1 cellular context compared by ENCODE assay signal in genomic region chr2:64217198-64217869, GRCh38.
TF ChIP-seq lines count a peak whose summit lies in the region.

No MANE protein-coding gene starts in this region.

TF ChIP-seq in GM23338, 12 proteins besides CTCF, POLR2A, EP300 and RAD21 (continued from another document):
- TF ChIP-seq ZNF462 (CRISPR knock-in tag; IDR thresholded peaks at IDR 0.05), result no peak
- TF ChIP-seq ZNF114 (CRISPR knock-in tag; IDR thresholded peaks at IDR 0.05), result no peak
- TF ChIP-seq JUNB (IDR thresholded peaks at IDR 0.05; ENCODE audit: unreplicated experiment), result no peak
- TF ChIP-seq CREB1 (CRISPR knock-in tag; IDR thresholded peaks at IDR 0.05; ENCODE audit: low read depth), result no peak
- no peak for TF ChIP-seq ETS1 (IDR thresholded peaks at IDR 0.05)
- TF ChIP-seq ZNF331 (CRISPR knock-in tag; IDR thresholded peaks at IDR 0.05; ENCODE audit: low read depth), result no peak
- TF ChIP-seq NANOG (IDR thresholded peaks at IDR 0.05; ENCODE audit: borderline replicate concordance), result no peak
- TF ChIP-seq EZH2phosphoT487 (IDR thresholded peaks at IDR 0.05; ENCODE audit: unreplicated experiment), result no peak
